Comparison of ENCODE assay signal across 14 cellular contexts in genomic region chr13:108212901-108213300, GRCh38. TPM values are rescaled to one million over a fixed set of nuclear protein-coding genes. Genes with fewer than 3 reads are reported as not detected.
DNase-seq lines count a peak whose midpoint lies in the region; ATAC-seq lines count a peak whose summit lies in the region.
"Had no signal": no experiment of that assay in that cellular context is flagged by ENCODE, and none has a peak within 500 bp of the region (broad histone marks: within the 10 kb centered on the region; RNA-seq: fewer than 3 reads in every experiment).

No MANE protein-coding gene starts in this region.

- no peaks in the 10 kb centered on the region for H3K27me3 Mint-ChIP-seq in activated CD8-positive, alpha-beta memory T cell treated with anti-CD3 and anti-CD28 coated beads, Interleukin-2, amount 10 ng/mL, durations not matched to agents 7 days and 5 days
- no peaks in the 10 kb centered on the region for H3K27me3 Mint-ChIP-seq in stimulated activated naive CD8-positive, alpha-beta T cell treated with anti-CD3 and anti-CD28 coated beads, Interleukin-15, amount 100 ng/mL, for 72 hours
- H3K27me3 Mint-ChIP-seq: activated CD4-positive, alpha-beta T cell treated with anti-CD3 and anti-CD28 coated beads, Interleukin-2, amount 10 ng/mL, durations not matched to agents 7 days and 5 days had no signal

- H3K36me3 Mint-ChIP-seq in activated CD8-positive, alpha-beta memory T cell treated with anti-CD3 and anti-CD28 coated beads, Interleukin-2, amount 10 ng/mL, durations not matched to agents 7 days and 5 days: peaks cover 30% of the 10 kb centered on the region

- ATAC-seq in GM18867 (IDR thresholded peaks at IDR 0.05; ENCODE audit: unreplicated experiment) (peak; percentile 32), GM21737 (IDR thresholded peaks at IDR 0.05; ENCODE audit: unreplicated experiment) (peak; percentile 36), HG03442 (IDR thresholded peaks at IDR 0.05; ENCODE audit: unreplicated experiment) (peak; percentile 35)
- no peak for ATAC-seq in activated CD8-positive, alpha-beta memory T cell treated with anti-CD3 and anti-CD28 coated beads, Interleukin-2, amount 10 ng/mL, durations not matched to agents 7 days and 5 days
- ATAC-seq in stimulated activated naive CD8-positive, alpha-beta T cell treated with anti-CD3 and anti-CD28 coated beads, Interleukin-15, amount 100 ng/mL, for 72 hours: no peak
- ATAC-seq: left cardiac atrium, right lobe of liver had no signal

- CTCF ChIA-PET in activated CD8-positive, alpha-beta memory T cell treated with anti-CD3 and anti-CD28 coated beads, Interleukin-2, amount 10 ng/mL, durations not matched to agents 7 days and 5 days (lab: Charles Lee): no interaction called here

- H3K4me3 Mint-ChIP-seq in activated CD8-positive, alpha-beta memory T cell treated with anti-CD3 and anti-CD28 coated beads, Interleukin-2, amount 10 ng/mL, durations not matched to agents 7 days and 5 days: no peak overlapping the region
- H3K4me3 Mint-ChIP-seq in stimulated activated naive CD8-positive, alpha-beta T cell treated with anti-CD3 and anti-CD28 coated beads, Interleukin-15, amount 100 ng/mL, for 72 hours: no peak overlapping the region
- H3K4me3 Mint-ChIP-seq: activated CD4-positive, alpha-beta T cell treated with anti-CD3 and anti-CD28 coated beads, Interleukin-2, amount 10 ng/mL, durations not matched to agents 7 days and 5 days had no signal

- DNase-seq in germinal center (ENCODE audit: low spot score) (peak; percentile 44), medulla oblongata (ENCODE audit: extremely low spot score) (no peak), AG08396 (ENCODE audit: low spot score) (no peak)
- DNase-seq in activated CD8-positive, alpha-beta memory T cell treated with anti-CD3 and anti-CD28 coated beads, Interleukin-2, amount 10 ng/mL, durations not matched to agents 7 days and 5 days: no peak
- DNase-seq in stimulated activated naive CD8-positive, alpha-beta T cell treated with anti-CD3 and anti-CD28 coated beads, Interleukin-15, amount 100 ng/mL, for 72 hours: no peak
- DNase-seq: activated CD4-positive, alpha-beta T cell treated with anti-CD3 and anti-CD28 coated beads, Interleukin-2, amount 10 ng/mL, durations not matched to agents 7 days and 5 days; H7; left cardiac atrium; MV-4-11; Peyer's patch; right lobe of liver had no signal

- H3K27ac Mint-ChIP-seq in activated CD8-positive, alpha-beta memory T cell treated with anti-CD3 and anti-CD28 coated beads, Interleukin-2, amount 10 ng/mL, durations not matched to agents 7 days and 5 days: no peak overlapping the region
- peak overlapping the region in 1 of 2 donors; percentile 83 for H3K27ac Mint-ChIP-seq in stimulated activated naive CD8-positive, alpha-beta T cell treated with anti-CD3 and anti-CD28 coated beads, Interleukin-15, amount 100 ng/mL, for 72 hours
- H3K27ac Mint-ChIP-seq: activated CD4-positive, alpha-beta T cell treated with anti-CD3 and anti-CD28 coated beads, Interleukin-2, amount 10 ng/mL, durations not matched to agents 7 days and 5 days had no signal

- no peaks in the 10 kb centered on the region for H3K9me3 Mint-ChIP-seq in activated CD8-positive, alpha-beta memory T cell treated with anti-CD3 and anti-CD28 coated beads, Interleukin-2, amount 10 ng/mL, durations not matched to agents 7 days and 5 days (ENCODE audit: low read depth)
- H3K9me3 Mint-ChIP-seq in stimulated activated naive CD8-positive, alpha-beta T cell treated with anti-CD3 and anti-CD28 coated beads, Interleukin-15, amount 100 ng/mL, for 72 hours: peaks cover 12 to 15% of the 10 kb centered on the region in 2 donors

- peaks cover 28% of the 10 kb centered on the region for H3K4me1 Mint-ChIP-seq in activated CD8-positive, alpha-beta memory T cell treated with anti-CD3 and anti-CD28 coated beads, Interleukin-2, amount 10 ng/mL, durations not matched to agents 7 days and 5 days
- H3K4me1 Mint-ChIP-seq in stimulated activated naive CD8-positive, alpha-beta T cell treated with anti-CD3 and anti-CD28 coated beads, Interleukin-15, amount 100 ng/mL, for 72 hours: peaks cover 23% of the 10 kb centered on the region

RNA-seq across cellular contexts. Expression of gene LIG4, which starts 2.4 kb away (rescaled TPM):
- 10 to 100 TPM in 1 of 2 experiments, 1 to 10 TPM in 1; 8.9 to 11.4 TPM for total RNA-seq in activated CD8-positive, alpha-beta memory T cell treated with anti-CD3 and anti-CD28 coated beads, Interleukin-2, amount 10 ng/mL, durations not matched to agents 7 days and 5 days

RNA-seq across cellular contexts. Expression of gene ABHD13, which starts 5.3 kb away (rescaled TPM):
- 1 to 10 TPM; 5.8 to 6.2 TPM for total RNA-seq in activated CD8-positive, alpha-beta memory T cell treated with anti-CD3 and anti-CD28 coated beads, Interleukin-2, amount 10 ng/mL, durations not matched to agents 7 days and 5 days

RNA-seq across cellular contexts. Expression of gene TNFSF13B, which starts 56.6 kb away (rescaled TPM):
- 1 to 10 TPM; 6.2 to 9.3 TPM for total RNA-seq in activated CD8-positive, alpha-beta memory T cell treated with anti-CD3 and anti-CD28 coated beads, Interleukin-2, amount 10 ng/mL, durations not matched to agents 7 days and 5 days

Comparison
In these comparisons a context has a peak if more than half of its experiments do, and no peak if none do; other contexts are left out.
1. ATAC-seq: peak in GM18867 (single experiment), GM21737 (single experiment) and HG03442 (single experiment); none in activated CD8-positive, alpha-beta memory T cell treated with anti-CD3 and anti-CD28 coated beads, Interleukin-2, amount 10 ng/mL, durations not matched to agents 7 days and 5 days (single experiment) and stimulated activated naive CD8-positive, alpha-beta T cell treated with anti-CD3 and anti-CD28 coated beads, Interleukin-15, amount 100 ng/mL, for 72 hours (single experiment).